Comparison of ENCODE assay signal across 21 cellular contexts in the genomic region with DNA sequence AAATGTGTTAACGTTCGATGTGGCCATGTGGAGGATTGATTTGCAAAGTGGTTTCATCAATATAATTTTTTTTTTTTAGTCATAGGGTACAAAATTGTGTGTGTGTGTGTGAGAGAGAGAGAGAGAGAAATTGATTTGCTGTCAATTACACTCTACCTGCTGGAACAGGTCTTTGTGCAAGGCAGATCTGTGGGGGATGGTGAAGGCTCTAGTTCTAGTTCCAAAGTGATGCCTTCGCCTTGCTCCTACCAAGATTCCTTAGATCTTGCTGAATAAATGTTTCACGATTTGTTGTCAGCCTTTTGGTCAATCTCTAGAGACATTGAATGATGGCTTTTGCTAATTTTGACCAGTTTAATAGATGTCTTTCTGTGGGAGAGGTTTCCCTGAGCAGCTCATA.
DNase-seq lines count a peak whose midpoint lies in the region; ATAC-seq, FAIRE-seq and TF ChIP-seq lines count a peak whose summit lies in the region.
"Had no signal": no experiment of that assay in that cellular context is flagged by ENCODE, and none has a peak within 500 bp of the region (broad histone marks: within the 10 kb centered on the region; RNA-seq: fewer than 3 reads in every experiment).

No MANE protein-coding gene starts in this region.

- no peak overlapping the region for H2AK5ac ChIP-seq in H1 (ENCODE audit: low read depth, low read length)

- no peaks in the 10 kb centered on the region for H3K23me2 ChIP-seq in H1 (ENCODE audit: low read depth, low read length)

- H3K9ac ChIP-seq in HepG2 (ENCODE audit: insufficient read depth, low read depth, low read length) = no peak overlapping the region
- H3K9ac ChIP-seq in H1 (replicated peaks in 1 of 4; ENCODE audit: extremely low read depth in 1 of 4, low read depth in 3 of 4, low read length in 3 of 4) = no peak overlapping the region
- H3K9ac ChIP-seq: BLaER1 treated with 17β-estradiol and CSF1 and Interleukin-3, amounts not matched to agents 10 nM and 100 nM had no signal

- no peak overlapping the region for H2BK15ac ChIP-seq in H1 (ENCODE audit: low read length)

- H2AFZ ChIP-seq in HepG2 (ENCODE audit: low read length) = no peak overlapping the region
- no peak overlapping the region for H2AFZ ChIP-seq in H1 (ENCODE audit: low read length)

- H4K8ac ChIP-seq in H1 (ENCODE audit: extremely low read depth, insufficient read depth, low read length) = no peak overlapping the region

- H3K14ac ChIP-seq in H1 (ENCODE audit: insufficient read length) = no peak overlapping the region

- H3K36me3 ChIP-seq in HepG2 (replicated peaks in 1 of 2; ENCODE audit: control insufficient read depth in 1 of 2, insufficient read depth in 2 of 2, low read length in 2 of 2) (peaks cover 1 to 6% of the 10 kb centered on the region in 2 experiments; a peak in 2 of 5 replicates), right lobe of liver (no peaks in the 10 kb centered on the region), H1 (ENCODE audit: control insufficient read depth in 2 of 4, insufficient read depth in 4 of 4, low read length in 3 of 4) (no peaks in the 10 kb centered on the region; a peak in 1 of 8 replicates), SJCRH30 (peaks cover 9% of the 10 kb centered on the region)

- BruUV-seq in HepG2 (replicated peaks; lab: Mats Ljungman, UMichigan) = no TSS peak

- H3K4me1 ChIP-seq in HepG2 (ENCODE audit: insufficient read depth, low read length) = peaks cover 16% of the 10 kb centered on the region
- no peaks in the 10 kb centered on the region for H3K4me1 ChIP-seq in right lobe of liver
- no peaks in the 10 kb centered on the region for H3K4me1 ChIP-seq in H1 (replicated peaks in 1 of 4; ENCODE audit: control insufficient read depth in 3 of 4, insufficient read depth in 4 of 4, low read length in 3 of 4)
- H3K4me1 ChIP-seq in SJCRH30 = no peaks in the 10 kb centered on the region
- H3K4me1 ChIP-seq: A549; BLaER1 treated with 17β-estradiol and CSF1 and Interleukin-3, amounts not matched to agents 10 nM and 100 nM; Caco-2 had no signal

- no peak overlapping the region for H4K5ac ChIP-seq in H1 (ENCODE audit: insufficient read length, low read depth, low read length)

- POLR2A ChIA-PET in HepG2 (lab: Yijun Ruan, JAX) (interaction anchor here (1.1 kb wide), 1 partner anchor 91 kb away, joined by 3 read pairs; no protein-coding TSS in a partner anchor), H1 (lab: Charles Lee; ENCODE audit: partially characterized antibody) (no interaction called here)

- H3K23ac ChIP-seq in H1 (ENCODE audit: insufficient read length) = no peak overlapping the region

- DNase-seq in HepG2 (ENCODE audit: low spot score) = no peak
- no peak for DNase-seq in right lobe of liver
- DNase-seq in H1 (ENCODE audit: low read depth in 1 of 2, low spot score in 2 of 2) = no peak
- no peak for DNase-seq in progenitor cell of endocrine pancreas (ENCODE audit: low spot score, unreplicated experiment)
- no peak for DNase-seq in SJCRH30
- DNase-seq: AML-193; Caco-2; Calu3; CD4-positive, alpha-beta T cell; CD8-positive, alpha-beta T cell; DMS79 treated with DMSO at 0.1 percent for 48 hours; GF-D8 had no signal

- no peak overlapping the region for H3K4ac ChIP-seq in H1 (replicated peaks; ENCODE audit: insufficient read length, low read depth, low read length)

- H3K4me3 ChIP-seq in HepG2 (replicated peaks in 1 of 3; ENCODE audit: insufficient read depth in 1 of 3, low read depth in 2 of 3, low read length in 3 of 3) (no peak overlapping the region), right lobe of liver (no peak overlapping the region), H1 (ENCODE audit: extremely low read depth in 1 of 4, insufficient read depth in 2 of 4, low read depth in 3 of 4, low read length in 4 of 4) (no peak overlapping the region), SJCRH30 (no peak overlapping the region)
- H3K4me3 ChIP-seq: A549; BLaER1 treated with 17β-estradiol and CSF1 and Interleukin-3, amounts not matched to agents 10 nM and 100 nM had no signal

- peak overlapping the region; percentile 68 for H3K27ac Mint-ChIP-seq in progenitor cell of endocrine pancreas
- H3K27ac Mint-ChIP-seq: B cell; CD4-positive, alpha-beta T cell; CD8-positive, alpha-beta T cell had no signal

- WGBS in HepG2 (ENCODE audit: low lambda C conversion rate) = 81% methylated on average over 4 of the region's 4 CpGs
- 47% methylated on average over 3 of the region's 4 CpGs for whole genome bisulfite sequencing in right lobe of liver (ENCODE audit: insufficient coverage, low coverage, low lambda C conversion rate, missing lambda C conversion rate)
- 94% methylated on average over 4 of the region's 4 CpGs; no CpG with 5 or more reads in 1 of the 2 experiments for WGBS in H1 (ENCODE audit: extremely low coverage in 1 of 2, insufficient coverage in 1 of 2, insufficient read length in 1 of 2, insufficient replicate concordance in 2 of 2, low coverage in 1 of 2, low lambda C conversion rate in 2 of 2, missing lambda C conversion rate in 1 of 2), 2 experiments

- TF ChIP-seq CTCF in HepG2 (CRISPR knock-in tag; IDR thresholded peaks at IDR 0.05) (no peak), right lobe of liver (IDR thresholded peaks at IDR 0.05) (no peak), H1 (IDR thresholded peaks at IDR 0.05; ENCODE audit: control extremely low read depth in 1 of 3, insufficient read depth in 1 of 3, low read depth in 1 of 3, low read length in 3 of 3) (no peak), progenitor cell of endocrine pancreas (IDR thresholded peaks at IDR 0.05; ENCODE audit: unreplicated experiment) (no peak)

- H3K9me3 ChIP-seq in HepG2 (ENCODE audit: low read length) = no peaks in the 10 kb centered on the region
- H3K9me3 ChIP-seq in right lobe of liver = no peaks in the 10 kb centered on the region
- H3K9me3 ChIP-seq in H1 (ENCODE audit: insufficient read depth in 2 of 2, low read depth in 1 of 2, low read length in 1 of 2) = no peaks in the 10 kb centered on the region
- H3K9me3 ChIP-seq in SJCRH30 (replicated peaks) = no peaks in the 10 kb centered on the region
- H3K9me3 ChIP-seq: A549; BLaER1 treated with 17β-estradiol and CSF1 and Interleukin-3, amounts not matched to agents 10 nM and 100 nM; Caco-2 had no signal

- H3K27me3 ChIP-seq in HepG2 (ENCODE audit: control insufficient read depth in 1 of 2, insufficient read depth in 2 of 2, low read length in 2 of 2) (no peaks in the 10 kb centered on the region), right lobe of liver (no peaks in the 10 kb centered on the region), H1 (replicated peaks in 1 of 4; ENCODE audit: control insufficient read depth in 3 of 4, extremely low read depth in 1 of 4, insufficient read depth in 3 of 4, low read length in 3 of 4) (no peaks in the 10 kb centered on the region), SJCRH30 (no peaks in the 10 kb centered on the region)
- H3K27me3 ChIP-seq: BLaER1 treated with 17β-estradiol and CSF1 and Interleukin-3, amounts not matched to agents 10 nM and 100 nM had no signal

- H3K4me2 ChIP-seq in HepG2 (ENCODE audit: low read depth, low read length) (no peak overlapping the region), H1 (ENCODE audit: insufficient read depth in 1 of 2, low read depth in 2 of 2, low read length in 2 of 2) (no peak overlapping the region)
- H3K4me2 ChIP-seq: A549; BLaER1 treated with 17β-estradiol and CSF1 and Interleukin-3, amounts not matched to agents 10 nM and 100 nM had no signal

- no peak overlapping the region for H2BK120ac ChIP-seq in H1 (replicated peaks; ENCODE audit: low read depth, low read length)

- no peak overlapping the region for H2BK5ac ChIP-seq in H1 (ENCODE audit: low read depth, low read length)

- no peaks in the 10 kb centered on the region for H3K27me3 Mint-ChIP-seq in progenitor cell of endocrine pancreas
- H3K27me3 Mint-ChIP-seq: B cell; CD4-positive, alpha-beta T cell had no signal

- no peak overlapping the region for H2BK12ac ChIP-seq in H1 (ENCODE audit: low read depth, low read length)

- no peak for TF ChIP-seq POLR2A in HepG2 (IDR thresholded peaks at IDR 0.05; ENCODE audit: insufficient read depth in 1 of 2, low read depth in 2 of 2, low read length in 2 of 2)
- no peak for TF ChIP-seq POLR2A in right lobe of liver (IDR thresholded peaks at IDR 0.05)
- TF ChIP-seq POLR2A in H1 (IDR thresholded peaks at IDR 0.05; ENCODE audit: control extremely low read depth in 1 of 2, low read depth in 2 of 2, low read length in 2 of 2) = no peak

- no peak overlapping the region for H2BK20ac ChIP-seq in H1 (ENCODE audit: low read length)

- TF ChIP-seq RAD21 in HepG2 (CRISPR knock-in tag; IDR thresholded peaks at IDR 0.05) (no peak), H1 (IDR thresholded peaks at IDR 0.05 in 1 of 2, conservative IDR thresholded peaks at IDR 0.05 in 1 of 2; ENCODE audit: low read depth in 2 of 2, low read length in 2 of 2) (no peak)

- in situ Hi-C loops in HepG2 (cut with HindIII; ENCODE audit: extremely low pct_ligation_motif_present, low pct_unique_long_range_greater_than_20kb) = no loop called here

- FAIRE-seq in HepG2 (lab: Jason Lieb, UNC) (no peak), H1 (lab: Jason Lieb, UNC) (peak; percentile 69)
- FAIRE-seq: A549, D721Med, GM12892, GM18507 had no signal

- TF ChIP-seq EP300 in HepG2 (IDR thresholded peaks at IDR 0.05; ENCODE audit: low read depth in 2 of 2, low read length in 2 of 2) (no peak), HepG2 (CRISPR knock-in tag; IDR thresholded peaks at IDR 0.05; ENCODE audit: borderline replicate concordance) (no peak), H1 (IDR thresholded peaks at IDR 0.05; ENCODE audit: borderline replicate concordance in 1 of 2, low read depth in 2 of 2, low read length in 2 of 2) (no peak)

- H3K18ac ChIP-seq in H1 (ENCODE audit: extremely low read depth, low read length) = no peak overlapping the region

- ATAC-seq in HepG2 (no peak), right lobe of liver (no peak), HG03520 (IDR thresholded peaks at IDR 0.05; ENCODE audit: unreplicated experiment) (no peak)
- ATAC-seq: A549; CD8-positive, alpha-beta T cell had no signal

- no peak overlapping the region for H3K4me3 Mint-ChIP-seq in progenitor cell of endocrine pancreas (ENCODE audit: low read depth)
- H3K4me3 Mint-ChIP-seq: B cell; CD4-positive, alpha-beta T cell; CD8-positive, alpha-beta T cell had no signal

- H3K79me1 ChIP-seq in H1 (ENCODE audit: low read depth, low read length) = no peaks in the 10 kb centered on the region

- H3K36me3 Mint-ChIP-seq in progenitor cell of endocrine pancreas (ENCODE audit: insufficient read depth) = peaks cover 8% of the 10 kb centered on the region

- no peak overlapping the region for H3K56ac ChIP-seq in H1 (replicated peaks; ENCODE audit: insufficient read length, low read depth, low read length)

- no peak overlapping the region for H4K91ac ChIP-seq in H1 (replicated peaks; ENCODE audit: insufficient read length, low read length)

- H3K27ac ChIP-seq in HepG2 (ENCODE audit: extremely low read length, insufficient read depth, low read length) = no peak overlapping the region
- no peak overlapping the region for H3K27ac ChIP-seq in right lobe of liver
- no peak overlapping the region for H3K27ac ChIP-seq in H1 (ENCODE audit: low read depth, low read length)
- H3K27ac ChIP-seq in SJCRH30 = no peak overlapping the region
- H3K27ac ChIP-seq: 22Rv1; A549; BLaER1 treated with 17β-estradiol and CSF1 and Interleukin-3, amounts not matched to agents 10 nM and 100 nM; C4-2B had no signal

- intact Hi-C loops in HepG2 (cut with micrococcal nuclease; ENCODE audit: unreplicated experiment) = no loop called here
- intact Hi-C loops in right lobe of liver (cut with DNase I) = no loop called here

- H3K4me1 Mint-ChIP-seq in progenitor cell of endocrine pancreas (ENCODE audit: low read depth) = peaks cover 6% of the 10 kb centered on the region
- H3K4me1 Mint-ChIP-seq: B cell had no signal

- H4K20me1 ChIP-seq in HepG2 (ENCODE audit: insufficient read depth, low read length) (no peaks in the 10 kb centered on the region), H1 (replicated peaks in 1 of 2; ENCODE audit: control insufficient read depth in 1 of 2, insufficient read depth in 2 of 2, low read length in 2 of 2) (no peaks in the 10 kb centered on the region)
- H4K20me1 ChIP-seq: BLaER1 treated with 17β-estradiol and CSF1 and Interleukin-3, amounts not matched to agents 10 nM and 100 nM had no signal

- H3K9me3 Mint-ChIP-seq in progenitor cell of endocrine pancreas (ENCODE audit: low read depth) = peaks cover 5% of the 10 kb centered on the region
- H3K9me3 Mint-ChIP-seq: CD4-positive, alpha-beta T cell; CD8-positive, alpha-beta T cell had no signal

- H3K79me2 ChIP-seq in HepG2 (ENCODE audit: insufficient read depth, low read length) (no peaks in the 10 kb centered on the region), H1 (ENCODE audit: control insufficient read depth in 1 of 2, insufficient read depth in 2 of 2, low read length in 2 of 2) (no peaks in the 10 kb centered on the region)

- CTCF ChIA-PET in HepG2 (lab: Yijun Ruan, JAX; ENCODE audit: low intra/inter-chr PET ratio, low total read pairs) = no interaction called here
- CTCF ChIA-PET in H1 (lab: Charles Lee; ENCODE audit: partially characterized antibody) = no interaction called here
